In the genomic region with DNA sequence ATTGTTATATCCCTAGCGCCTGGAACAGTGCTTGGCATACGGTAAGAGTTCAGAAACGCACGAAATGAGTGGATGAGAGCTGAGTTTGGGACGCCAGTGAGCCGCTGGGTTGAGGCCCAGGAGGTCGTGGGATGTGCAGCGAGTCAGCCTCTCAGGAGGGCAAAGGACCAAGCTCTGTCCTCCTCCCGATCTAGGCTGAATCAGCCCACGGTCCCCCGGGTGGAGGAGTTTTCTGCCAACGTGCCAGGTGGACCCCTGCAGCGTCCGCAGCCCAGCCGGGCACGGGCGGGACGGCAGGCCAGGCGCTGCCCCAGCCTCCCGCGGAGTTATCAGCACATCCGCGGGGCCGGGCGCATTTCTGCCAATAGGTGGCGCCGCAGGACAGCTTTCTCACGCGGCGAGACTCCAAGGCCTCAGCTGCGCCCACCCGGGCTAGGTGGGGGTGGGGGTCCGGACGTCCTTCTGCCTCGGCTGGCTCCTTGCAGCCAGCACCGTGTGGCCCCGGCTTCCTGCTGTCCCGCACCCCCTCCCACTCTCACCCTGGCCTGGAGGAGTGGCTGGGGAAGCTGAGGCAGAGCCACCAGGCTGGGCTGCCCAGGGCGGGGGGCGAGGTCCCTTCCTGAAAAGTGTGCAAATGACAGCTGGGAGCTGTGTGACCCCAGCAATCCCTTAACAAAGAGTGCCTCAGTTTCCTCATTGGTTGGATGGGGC, we compare ENCODE assay signal across 8 cellular contexts. TPM values are rescaled to one million over a fixed set of nuclear protein-coding genes. Genes with fewer than 3 reads are reported as not detected.
A peak's percentile ranks its signal among the peaks of the same experiment; 100 is the strongest.
DNase-seq lines count a peak whose midpoint lies in the region; ATAC-seq lines count a peak whose summit lies in the region.

No MANE protein-coding gene starts in this region.

- ATAC-seq in left lobe of liver (peak; percentile 61), HG02938 (IDR thresholded peaks at IDR 0.05; ENCODE audit: unreplicated experiment) (no peak)

- peak; percentile 32 for DNase-seq in NCI-H2029 (lab: John Stamatoyannopoulos, UW)
- DNase-seq in NCI-H2029 treated with DMSO at 0.1 percent for 48 hours (lab: John Stamatoyannopoulos, UW): no peak
- peak; percentile 75 for DNase-seq in NCI-H1694 (lab: John Stamatoyannopoulos, UW)
- DNase-seq in activated CD4-positive, alpha-beta T cell treated with anti-CD3 and anti-CD28 coated beads for 1 hour: peak; percentile 67
- peak; percentile 83 for DNase-seq in cerebellum (ENCODE audit: low spot score)
- peak; percentile 83 for DNase-seq in left lobe of liver (ENCODE audit: low spot score)
- peak; percentile 42 to 83 (median 54) for DNase-seq in stimulated activated CD4-positive, alpha-beta T cell treated with anti-CD3 and anti-CD28 coated beads, TNF-alpha, amount 100 ng/mL, for 1 hour (ENCODE audit: low read depth in 3 of 3, low spot score in 1 of 3)

RNA-seq across cellular contexts. Expression of gene RPS19BP1, which starts 2.2 kb away (rescaled TPM):
- total RNA-seq in cerebellum: 18.0 TPM
- total RNA-seq in left lobe of liver: 50.1 TPM

RNA-seq across cellular contexts. Expression of gene ATF4, which starts 14.4 kb away (rescaled TPM):
- total RNA-seq in cerebellum: 70.2 TPM
- 134 TPM for total RNA-seq in left lobe of liver

RNA-seq across cellular contexts. Expression of gene MIEF1, which starts 32.7 kb away (rescaled TPM):
- total RNA-seq in cerebellum (24.8 TPM), left lobe of liver (26.1 TPM)

RNA-seq across cellular contexts. Expression of gene CACNA1I, which starts 35.8 kb away (rescaled TPM):
- total RNA-seq in cerebellum (0.91 TPM), left lobe of liver (0.05 TPM)
